14 cellular contexts compared by ENCODE assay signal in genomic region chr6:40755046-40755681, GRCh38.
DNase-seq lines count a peak whose midpoint lies in the region; ATAC-seq and TF ChIP-seq lines count a peak whose summit lies in the region.
"Had no signal": no experiment of that assay in that cellular context is flagged by ENCODE, and none has a peak within 500 bp of the region (broad histone marks: within the 10 kb centered on the region; RNA-seq: fewer than 3 reads in every experiment).

No MANE protein-coding gene starts in this region.

- CTCF ChIA-PET in AG04449 (lab: Yijun Ruan, JAX) (no interaction called here), PC-3 (lab: Charles Lee) (no interaction called here), OCI-LY7 (lab: Charles Lee; ENCODE audit: unreplicated experiment) (interaction anchor here (0.5 kb wide), 1 partner anchor 942 kb away, joined by 6 read pairs; no protein-coding TSS in a partner anchor)

- ATAC-seq in GM18498 (IDR thresholded peaks at IDR 0.05; ENCODE audit: unreplicated experiment) (no peak), PC-3 (no peak), HG03097 (IDR thresholded peaks at IDR 0.05; ENCODE audit: low FRiP score, unreplicated experiment) (no peak)
- ATAC-seq: pancreas had no signal

- no peaks in the 10 kb centered on the region for H4K20me1 ChIP-seq in PC-3 (ENCODE audit: low read length)
- H4K20me1 ChIP-seq in OCI-LY7 (ENCODE audit: insufficient read depth, low read length), result no peaks in the 10 kb centered on the region

- H3K4me1 ChIP-seq in endodermal cell (ENCODE audit: control insufficient read depth, insufficient read depth, low read length), result no peaks in the 10 kb centered on the region
- H3K4me1 ChIP-seq in PC-3 (ENCODE audit: insufficient read depth, low read length), result no peaks in the 10 kb centered on the region
- peaks cover 16% of the 10 kb centered on the region for H3K4me1 ChIP-seq in OCI-LY7 (ENCODE audit: insufficient read depth, low read length, poor library complexity, severe bottlenecking)
- H3K4me1 ChIP-seq: pancreas had no signal

- POLR2A ChIA-PET in AG04449 (lab: Yijun Ruan, JAX) (no interaction called here), PC-3 (lab: Charles Lee; ENCODE audit: unreplicated experiment) (no interaction called here), OCI-LY7 (lab: Charles Lee) (interaction anchor here (0.7 kb wide), 1 partner anchor 59 kb away, joined by 5 read pairs; no protein-coding TSS in a partner anchor)

- no peaks in the 10 kb centered on the region for H3K9me2 ChIP-seq in PC-3 (replicated peaks; ENCODE audit: low read length)
- no peaks in the 10 kb centered on the region for H3K9me2 ChIP-seq in OCI-LY7 (ENCODE audit: insufficient read depth, low read length)

- intact Hi-C loops in PC-3 (cut with micrococcal nuclease), result no loop called here
- intact Hi-C loops in OCI-LY7 (cut with micrococcal nuclease; ENCODE audit: unreplicated experiment), result loop anchor here (5.0 kb wide), 1 partner anchor 38 kb away; no protein-coding TSS in a partner anchor

- H3K27me3 ChIP-seq in MG63, result no peaks in the 10 kb centered on the region
- peaks cover 11% of the 10 kb centered on the region for H3K27me3 ChIP-seq in endodermal cell (ENCODE audit: control insufficient read depth, insufficient read depth, low read length, poor library complexity, severe bottlenecking)
- H3K27me3 ChIP-seq in PC-3 (ENCODE audit: low read length), result peaks cover 23% of the 10 kb centered on the region

- no peaks in the 10 kb centered on the region for H3K36me3 ChIP-seq in MG63
- no peaks in the 10 kb centered on the region for H3K36me3 ChIP-seq in endodermal cell (ENCODE audit: control insufficient read depth, insufficient read depth, low read length)
- H3K36me3 ChIP-seq in PC-3 (ENCODE audit: low read depth, low read length), result no peaks in the 10 kb centered on the region
- H3K36me3 ChIP-seq in OCI-LY7 (ENCODE audit: insufficient read depth, low read length), result no peaks in the 10 kb centered on the region
- H3K36me3 ChIP-seq: pancreas had no signal

- no peak overlapping the region for H3K9ac ChIP-seq in endodermal cell (ENCODE audit: extremely low read depth, low read length, poor library complexity, severe bottlenecking)
- no peak overlapping the region for H3K9ac ChIP-seq in PC-3 (ENCODE audit: low read length)

- H3K27ac Mint-ChIP-seq in endodermal cell, result no peak overlapping the region
- H3K27ac Mint-ChIP-seq: activated CD4-positive, alpha-beta T cell treated with anti-CD3 and anti-CD28 coated beads, Interleukin-2, amount 10 ng/mL, durations not matched to agents 7 days and 5 days had no signal

- TF ChIP-seq CTCF in AG04449 (IDR thresholded peaks at IDR 0.05; ENCODE audit: insufficient read depth, low read length, missing control alignments) (peak; percentile 12), endodermal cell (conservative IDR thresholded peaks at IDR 0.05) (no peak), PC-3 (conservative IDR thresholded peaks at IDR 0.05; ENCODE audit: low read depth, low read length) (no peak), OCI-LY7 (conservative IDR thresholded peaks at IDR 0.05; ENCODE audit: low read length) (no peak)

- H2AFZ ChIP-seq in PC-3 (ENCODE audit: low read length) (no peak overlapping the region), OCI-LY7 (ENCODE audit: low read length) (no peak overlapping the region)

- H3K79me2 ChIP-seq in PC-3 (ENCODE audit: low read length) (no peaks in the 10 kb centered on the region), OCI-LY7 (ENCODE audit: insufficient read depth, low read depth, low read length) (no peaks in the 10 kb centered on the region)

- no peak for DNase-seq in AG04449 (ENCODE audit: low read depth, low spot score)
- peak; percentile 55 for DNase-seq in MG63
- DNase-seq in endodermal cell, result peak; percentile 56
- DNase-seq in mucosa of gallbladder (ENCODE audit: low spot score), result peak; percentile 32
- DNase-seq in PC-3, result no peak
- DNase-seq in OCI-LY7 (ENCODE audit: low spot score), result no peak
- DNase-seq: activated CD4-positive, alpha-beta T cell treated with anti-CD3 and anti-CD28 coated beads, Interleukin-2, amount 10 ng/mL, durations not matched to agents 7 days and 5 days; activated naive CD4-positive, alpha-beta T cell; Kasumi-1; left cardiac atrium; pancreas had no signal

- H3K4me1 Mint-ChIP-seq in endodermal cell, result peaks cover 6% of the 10 kb centered on the region
- H3K4me1 Mint-ChIP-seq: activated CD4-positive, alpha-beta T cell treated with anti-CD3 and anti-CD28 coated beads, Interleukin-2, amount 10 ng/mL, durations not matched to agents 7 days and 5 days had no signal

- BruUV-seq in PC-3 (replicated peaks; lab: Mats Ljungman, UMichigan), result no TSS peak
- no TSS peak for BruUV-seq in OCI-LY7 (replicated peaks; lab: Mats Ljungman, UMichigan)

- H3K4me2 ChIP-seq in PC-3 (ENCODE audit: low read length) (no peak overlapping the region), OCI-LY7 (ENCODE audit: low read length) (no peak overlapping the region)

- peaks cover 39% of the 10 kb centered on the region for H3K27me3 Mint-ChIP-seq in endodermal cell (ENCODE audit: insufficient read depth)

- 74 to 82% methylated on average over 9 to 20 of the region's 20 CpGs for WGBS in endodermal cell (ENCODE audit: insufficient coverage in 1 of 2, insufficient read length in 1 of 2), 2 experiments

- H3K4me3 Mint-ChIP-seq in endodermal cell, result no peak overlapping the region
- H3K4me3 Mint-ChIP-seq: activated CD4-positive, alpha-beta T cell treated with anti-CD3 and anti-CD28 coated beads, Interleukin-2, amount 10 ng/mL, durations not matched to agents 7 days and 5 days had no signal

- no peaks in the 10 kb centered on the region for H3K36me3 Mint-ChIP-seq in endodermal cell (ENCODE audit: low read depth)

- H3F3A ChIP-seq in PC-3 (ENCODE audit: low read length, unreplicated experiment), result no peaks in the 10 kb centered on the region

- no peaks in the 10 kb centered on the region for H3K9me3 ChIP-seq in MG63
- H3K9me3 ChIP-seq in endodermal cell (ENCODE audit: control insufficient read depth, low read length), result no peaks in the 10 kb centered on the region
- no peaks in the 10 kb centered on the region for H3K9me3 ChIP-seq in PC-3 (ENCODE audit: low read length)
- H3K9me3 ChIP-seq in OCI-LY7 (ENCODE audit: low read length), result no peaks in the 10 kb centered on the region
- H3K9me3 ChIP-seq: pancreas had no signal

- H3K4me3 ChIP-seq in AG04449 (ENCODE audit: low read depth, low read length) (no peak overlapping the region; the same call in 1 of the 2 replicates), MG63 (no peak overlapping the region), endodermal cell (ENCODE audit: low read length) (no peak overlapping the region), PC-3 (ENCODE audit: low read length) (no peak overlapping the region), OCI-LY7 (ENCODE audit: low read depth, low read length, poor library complexity, severe bottlenecking) (no peak overlapping the region)
- H3K4me3 ChIP-seq: pancreas, SK-N-MC had no signal

- no peak overlapping the region for H3K27ac ChIP-seq in endodermal cell (ENCODE audit: low read depth, low read length)
- no peak overlapping the region for H3K27ac ChIP-seq in PC-3 (ENCODE audit: low read length)
- H3K27ac ChIP-seq in OCI-LY7 (ENCODE audit: low read depth, low read length, poor library complexity, severe bottlenecking), result no peak overlapping the region
- H3K27ac ChIP-seq: pancreas, SK-N-MC had no signal

- H3K9me3 Mint-ChIP-seq in endodermal cell, result no peaks in the 10 kb centered on the region
- H3K9me3 Mint-ChIP-seq: activated CD4-positive, alpha-beta T cell treated with anti-CD3 and anti-CD28 coated beads, Interleukin-2, amount 10 ng/mL, durations not matched to agents 7 days and 5 days had no signal

Comparison
In these comparisons a context has a peak if more than half of its experiments do, and no peak if none do; other contexts are left out.
1. DNase-seq: peak in MG63 (single experiment), endodermal cell (single experiment) and mucosa of gallbladder (single experiment); none in AG04449 (single experiment), PC-3 (single experiment) and OCI-LY7 (single experiment).